ENCODE assay signal across 18 cellular contexts in the genomic region with DNA sequence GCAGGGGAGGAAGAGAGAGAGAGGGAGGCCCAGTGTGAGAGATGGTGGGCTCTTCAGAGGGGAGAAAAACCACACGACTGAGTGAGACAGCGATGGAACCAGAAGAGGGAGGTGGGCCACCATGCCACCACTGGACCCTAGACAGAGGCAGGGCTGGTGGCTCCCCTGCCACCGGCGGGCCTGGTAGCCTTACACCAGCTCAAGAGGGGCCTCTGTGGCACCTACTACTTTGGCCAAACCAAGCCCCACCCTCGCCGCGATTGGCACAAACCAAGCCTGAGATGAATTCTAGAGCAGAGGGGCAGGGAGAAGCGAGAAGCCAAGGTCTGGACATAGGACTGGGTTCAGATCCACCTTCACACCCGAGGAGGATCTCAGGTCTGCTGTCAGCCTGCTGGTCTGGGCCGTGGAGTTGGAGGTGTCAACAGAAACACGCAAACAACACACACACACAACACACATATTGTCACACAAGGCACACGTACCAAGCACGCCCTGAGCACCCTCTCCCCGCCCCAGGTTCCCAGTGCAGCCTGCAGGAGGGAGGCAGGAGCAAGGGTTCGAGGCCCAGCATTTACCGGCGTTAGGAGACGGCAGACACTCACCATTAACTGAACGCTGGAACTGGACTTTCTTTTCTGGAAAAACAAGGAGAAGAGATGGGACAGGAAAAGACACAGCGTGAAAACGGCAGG. TPM values are rescaled to one million over a fixed set of nuclear protein-coding genes. Genes with fewer than 3 reads are reported as not detected.
DNase-seq lines count a peak whose midpoint lies in the region; ATAC-seq, FAIRE-seq and TF ChIP-seq lines count a peak whose summit lies in the region.
"Had no signal": no experiment of that assay in that cellular context is flagged by ENCODE, and none has a peak within 500 bp of the region (broad histone marks: within the 10 kb centered on the region; RNA-seq: fewer than 3 reads in every experiment).

No MANE protein-coding gene starts in this region.

- H3K4me2 ChIP-seq in K562 (ENCODE audit: insufficient read depth, low read length) (no peak overlapping the region), SK-N-SH (no peak overlapping the region)
- H3K4me2 ChIP-seq: A549, BLaER1 had no signal

- DNase-seq in right cardiac atrium (peak in 2 of 3 donors; percentile 46 to 47), cardiac septum (ENCODE audit: low spot score) (no peak), K562 (ENCODE audit: extremely low read depth in 1 of 4, low spot score in 3 of 4) (no peak), nephron progenitor cell (no peak), HK-2 (ENCODE audit: unreplicated experiment) (no peak), AG08396 (ENCODE audit: low spot score) (no peak), SK-N-SH (no peak)
- DNase-seq: CD4-positive, alpha-beta memory T cell; DMS153; DMS79; GDM1; GOT3; H9 had no signal

- no peak for TF ChIP-seq POLR2A in K562 (conservative IDR thresholded peaks at IDR 0.05)

- H3K4me3 Mint-ChIP-seq in nephron progenitor cell = no peak overlapping the region
- H3K4me3 Mint-ChIP-seq: CD14-positive monocyte; CD4-positive, alpha-beta memory T cell; H9 had no signal

- intact Hi-C loops in right cardiac atrium (cut with DNase I) = loop anchor here in 1 of 4 donors (10.0 kb wide), 1 partner anchor 184 kb away; no protein-coding TSS in a partner anchor
- intact Hi-C loops in cardiac septum (cut with DNase I) = no loop called here
- intact Hi-C loops in K562 (cut with micrococcal nuclease) = no loop called here

- H3K4me3 ChIP-seq in right cardiac atrium (ENCODE audit: low read length) (no peak overlapping the region), K562 (no peak overlapping the region), SK-N-SH (ENCODE audit: low read depth in 2 of 2, low read length in 1 of 2) (no peak overlapping the region)
- H3K4me3 ChIP-seq: A549, BLaER1 had no signal

- CTCF ChIA-PET in K562 (lab: Yijun Ruan, JAX; ENCODE audit: low intra/inter-chr PET ratio) = no interaction called here
- CTCF ChIA-PET in SK-N-SH (lab: Yijun Ruan, JAX) = interaction anchor here (0.9 kb wide), 1 partner anchor 15 kb away, joined by 3 read pairs; no protein-coding TSS in a partner anchor

- 0 out of 2 replicates have a peak overlapping the region, but pooled peaks have one; percentile 27 for H2AFZ ChIP-seq in K562 (ENCODE audit: low read depth, low read length)
- no peak overlapping the region for H2AFZ ChIP-seq in SK-N-SH (ENCODE audit: low read depth)

- H3K79me2 ChIP-seq in K562 (ENCODE audit: control insufficient read depth, insufficient read depth, low read length) = no peaks in the 10 kb centered on the region
- no peaks in the 10 kb centered on the region for H3K79me2 ChIP-seq in SK-N-SH (ENCODE audit: insufficient read depth)

- H3K4me1 ChIP-seq in right cardiac atrium (ENCODE audit: control insufficient read depth, insufficient read depth, low read length) (no peaks in the 10 kb centered on the region), K562 (replicated peaks in 1 of 2; ENCODE audit: control insufficient read depth in 2 of 2, insufficient read depth in 2 of 2, low read length in 2 of 2) (no peaks in the 10 kb centered on the region), SK-N-SH (ENCODE audit: control insufficient read depth in 1 of 2, insufficient read depth in 2 of 2, low read depth in 1 of 2, low read length in 1 of 2) (no peaks in the 10 kb centered on the region; a peak in 1 of 4 replicates)
- H3K4me1 ChIP-seq: A549 had no signal

- WGBS in right cardiac atrium = 94% methylated on average over 21 of the region's 21 CpGs
- 20% methylated on average over 18 of the region's 21 CpGs for WGBS in K562 (ENCODE audit: insufficient coverage, low coverage, missing lambda C conversion rate)
- WGBS in SK-N-SH (ENCODE audit: low lambda C conversion rate) = 88% methylated on average over 16 of the region's 21 CpGs

- H3K4me1 Mint-ChIP-seq in nephron progenitor cell = peaks cover 41% of the 10 kb centered on the region
- H3K4me1 Mint-ChIP-seq: CD4-positive, alpha-beta memory T cell had no signal

- H3K27me3 ChIP-seq in right cardiac atrium (ENCODE audit: control insufficient read depth, insufficient read depth) = no peaks in the 10 kb centered on the region
- peaks cover 18 to 52% of the 10 kb centered on the region in 2 experiments; a peak in 4 of 5 replicates for H3K27me3 ChIP-seq in K562 (ENCODE audit: control insufficient read depth in 2 of 2, insufficient read depth in 2 of 2, low read length in 2 of 2)
- H3K27me3 ChIP-seq in SK-N-SH (ENCODE audit: insufficient read depth) = no peaks in the 10 kb centered on the region
- H3K27me3 ChIP-seq: BLaER1 had no signal

- TF ChIP-seq CTCF in K562 (IDR thresholded peaks at IDR 0.05 in 2 of 3, conservative IDR thresholded peaks at IDR 0.05 in 1 of 3; ENCODE audit: insufficient read depth in 2 of 3, low read depth in 1 of 3, low read length in 3 of 3) (no peak), nephron progenitor cell (IDR thresholded peaks at IDR 0.05) (no peak), SK-N-SH (IDR thresholded peaks at IDR 0.05) (no peak)

- H3K36me3 Mint-ChIP-seq in nephron progenitor cell (ENCODE audit: low read depth) = no peaks in the 10 kb centered on the region
- H3K36me3 Mint-ChIP-seq: CD14-positive monocyte; CD4-positive, alpha-beta memory T cell had no signal

- TF ChIP-seq RAD21 in K562 (CRISPR knock-in tag; conservative IDR thresholded peaks at IDR 0.05 in 1 of 2, IDR thresholded peaks at IDR 0.05 in 1 of 2) (no peak), SK-N-SH (IDR thresholded peaks at IDR 0.05; ENCODE audit: low read length) (no peak)

- H3F3A ChIP-seq in SK-N-SH (replicated peaks; ENCODE audit: insufficient read depth) = no peaks in the 10 kb centered on the region

- in situ Hi-C loops in K562 (cut with MboI) = no loop called here

- ATAC-seq in right cardiac atrium (no peak), K562 (no peak)
- ATAC-seq: A549 had no signal

- POLR2A ChIA-PET in K562 (lab: Yijun Ruan, JAX) (no interaction called here), SK-N-SH (lab: Yijun Ruan, JAX) (no interaction called here)

- H3K27ac ChIP-seq in right cardiac atrium (ENCODE audit: low read length) = no peak overlapping the region
- no peak overlapping the region for H3K27ac ChIP-seq in K562 (ENCODE audit: extremely low read depth, low read depth, low read length)
- H3K27ac ChIP-seq in SK-N-SH (ENCODE audit: low read depth in 2 of 2, low read length in 1 of 2) = no peak overlapping the region
- H3K27ac ChIP-seq: 22Rv1, A549, BLaER1 had no signal

- H3K9me2 ChIP-seq in SK-N-SH = no peaks in the 10 kb centered on the region

- H3K27me3 Mint-ChIP-seq in nephron progenitor cell (ENCODE audit: low read depth, poor library complexity) = no peaks in the 10 kb centered on the region

- no peak for FAIRE-seq in K562 (lab: Jason Lieb, UNC)
- FAIRE-seq: A549 had no signal

- TF ChIP-seq EP300 in K562 (IDR thresholded peaks at IDR 0.05; ENCODE audit: low read length) = no peak
- no peak for TF ChIP-seq EP300 in SK-N-SH (IDR thresholded peaks at IDR 0.05; ENCODE audit: borderline replicate concordance in 1 of 2, low read depth in 1 of 2, low read length in 1 of 2)

- H3K27ac Mint-ChIP-seq in nephron progenitor cell = peak overlapping the region; percentile 36
- H3K27ac Mint-ChIP-seq: CD4-positive, alpha-beta memory T cell had no signal

- H3K9me3 ChIP-seq in right cardiac atrium (ENCODE audit: control insufficient read depth, low read length) (no peaks in the 10 kb centered on the region), K562 (replicated peaks; ENCODE audit: control insufficient read depth, insufficient read depth, low read depth, low read length) (no peaks in the 10 kb centered on the region), SK-N-SH (no peaks in the 10 kb centered on the region)
- H3K9me3 ChIP-seq: A549, BLaER1 had no signal

- H4K20me1 ChIP-seq in K562 (replicated peaks; ENCODE audit: control insufficient read depth, insufficient read depth, low read length) (no peaks in the 10 kb centered on the region), SK-N-SH (ENCODE audit: insufficient read depth) (no peaks in the 10 kb centered on the region)
- H4K20me1 ChIP-seq: BLaER1 had no signal

- H3K9me1 ChIP-seq in K562 (ENCODE audit: control insufficient read depth, insufficient read depth, low read length) = no peaks in the 10 kb centered on the region

- no peaks in the 10 kb centered on the region for H3K9me3 Mint-ChIP-seq in nephron progenitor cell
- H3K9me3 Mint-ChIP-seq: CD4-positive, alpha-beta memory T cell; H9 had no signal

- no peak overlapping the region for H3K9ac ChIP-seq in K562 (ENCODE audit: insufficient read depth in 1 of 2, low read depth in 2 of 2, low read length in 2 of 2)
- no peak overlapping the region for H3K9ac ChIP-seq in SK-N-SH
- H3K9ac ChIP-seq: BLaER1 had no signal

- H3K36me3 ChIP-seq in K562 (ENCODE audit: control insufficient read depth, insufficient read depth, low read length) (no peaks in the 10 kb centered on the region), SK-N-SH (replicated peaks in 1 of 2; ENCODE audit: control insufficient read depth in 1 of 2, insufficient read depth in 2 of 2, low read length in 1 of 2) (no peaks in the 10 kb centered on the region)
- H3K36me3 ChIP-seq: BLaER1 had no signal

- no TSS peak for BruUV-seq in K562 (replicated peaks; lab: Mats Ljungman, UMichigan)

RNA-seq across cellular contexts. Expression of gene SLC6A7, which starts 49.4 kb away (rescaled TPM):
- total RNA-seq in right cardiac atrium = not detected
- not detected for polyA plus RNA-seq in right cardiac atrium
- not detected for total RNA-seq in cardiac septum
- not detected in 2 replicates for total RNA-seq in K562 (2011; cell fraction: chromatin; rRNA removed; ENCODE audit: low replicate concordance)
- not detected in 2 replicates for total RNA-seq in K562 (2011; cell fraction: nucleolus; rRNA removed)
- total RNA-seq in K562 (2011; cell fraction: nucleoplasm; rRNA removed) = not detected in 2 replicates
- not detected in 2 replicates for total RNA-seq in K562 (2014; rRNA removed)
- total RNA-seq in K562 (2014; rRNA removed; fragmentation: Illumina TruSeq; extraction: Trizol) = not detected in 2 replicates
- not detected in 2 replicates for total RNA-seq in K562 (2015; rRNA removed; fragmentation: Illumina TruSeq; extraction: Trizol)
- not detected in 2 replicates for total RNA-seq in K562 (2021)
- not detected in 2 replicates for polyA plus RNA-seq in K562 (2011; rRNA removed)
- polyA plus RNA-seq in K562 (2011; cell fraction: cytosol; rRNA removed) = not detected in 2 replicates
- polyA plus RNA-seq in K562 (2011; cell fraction: nucleus; rRNA removed) = not detected in 2 replicates
- polyA plus RNA-seq in K562 (2012) = not detected in 2 replicates
- not detected in 2 replicates for polyA plus RNA-seq in K562 (2014; fragmentation: Illumina TruSeq; extraction: Trizol)
- polyA plus RNA-seq in K562 (2014; fragmentation: Nextera tagmentation; extraction: Ambion mirVana) = not detected
- not detected in 2 replicates for polyA plus RNA-seq in K562 (2014; rRNA removed)
- not detected in 2 replicates for polyA minus RNA-seq in K562 (2011; rRNA and poly(A)+ RNA removed)
- not detected in 2 replicates for polyA minus RNA-seq in K562 (2011; cell fraction: cytosol; rRNA and poly(A)+ RNA removed)
- polyA minus RNA-seq in K562 (2011; cell fraction: nucleus; rRNA and poly(A)+ RNA removed) = not detected in 2 replicates
- not detected in 2 replicates for polyA plus RNA-seq in SK-N-SH (2012; rRNA removed)
- not detected in 2 replicates for polyA plus RNA-seq in SK-N-SH (2012; cell fraction: cytosol; rRNA removed)
- 0.04 and 0.08 TPM in 2 replicates for polyA plus RNA-seq in SK-N-SH (2012; cell fraction: nucleus; rRNA removed)
- total RNA-seq: CD4-positive, alpha-beta memory T cell; H9 had no signal
- polyA plus RNA-seq: A549; CD14-positive monocyte; CD4-positive, alpha-beta memory T cell had no signal

RNA-seq across cellular contexts. Expression of gene CAMK2A, which starts 50.3 kb away (rescaled TPM):
- total RNA-seq in right cardiac atrium (10 to 100 TPM in 3 of 4 donors, 1 to 10 TPM in 1; 8.0 to 18.4 (median 14.8) TPM), cardiac septum (22.7 TPM), K562 (2014; rRNA removed) (0.18 TPM in 1 of 2 replicates, not detected in the other), K562 (2014; rRNA removed; fragmentation: Illumina TruSeq; extraction: Trizol) (not detected in 2 replicates), K562 (2015; rRNA removed; fragmentation: Illumina TruSeq; extraction: Trizol) (0.04 TPM in 2 replicates), K562 (2021) (0.13 TPM in 1 of 2 replicates, not detected in the other)
- polyA plus RNA-seq in right cardiac atrium (15.4 TPM), K562 (2011; rRNA removed) (not detected in 2 replicates), K562 (2014; fragmentation: Illumina TruSeq; extraction: Trizol) (0.10 TPM in 1 of 2 replicates, not detected in the other), K562 (2014; fragmentation: Nextera tagmentation; extraction: Ambion mirVana) (not detected), K562 (2014; rRNA removed) (0.01 and 0.28 TPM in 2 replicates), SK-N-SH (2012; rRNA removed) (0.05 and 0.10 TPM in 2 replicates)
- 0.19 TPM in 1 of 2 replicates, not detected in the other for total RNA-seq in K562 (2011; cell fraction: chromatin; rRNA removed; ENCODE audit: low replicate concordance)
- 0.17 TPM in 1 of 2 replicates, not detected in the other for total RNA-seq in K562 (2011; cell fraction: nucleolus; rRNA removed)
- 0.07 TPM in 1 of 2 replicates, not detected in the other for total RNA-seq in K562 (2011; cell fraction: nucleoplasm; rRNA removed)
- not detected in 2 replicates for polyA plus RNA-seq in K562 (2011; cell fraction: cytosol; rRNA removed)
- polyA plus RNA-seq in K562 (2011; cell fraction: nucleus; rRNA removed) = 0.11 TPM in 2 replicates
- polyA plus RNA-seq in K562 (2012) = 0.05 and 0.24 TPM in 2 replicates
- not detected in 2 replicates for polyA minus RNA-seq in K562 (2011; rRNA and poly(A)+ RNA removed)
- polyA minus RNA-seq in K562 (2011; cell fraction: cytosol; rRNA and poly(A)+ RNA removed) = not detected in 2 replicates
- 0.22 TPM in 1 of 2 replicates, not detected in the other for polyA minus RNA-seq in K562 (2011; cell fraction: nucleus; rRNA and poly(A)+ RNA removed)
- polyA plus RNA-seq in SK-N-SH (2012; cell fraction: cytosol; rRNA removed) = 0.01 and 0.03 TPM in 2 replicates
- polyA plus RNA-seq in SK-N-SH (2012; cell fraction: nucleus; rRNA removed) = 0.05 and 0.20 TPM in 2 replicates
- total RNA-seq: CD4-positive, alpha-beta memory T cell; HT-29 had no signal
- polyA plus RNA-seq: CD14-positive monocyte; CD4-positive, alpha-beta memory T cell had no signal

Comparison
In these comparisons a context has a peak if more than half of its experiments do, and no peak if none do; other contexts are left out.
1. DNase-seq: peak in right cardiac atrium (2 of 3); none in cardiac septum (single experiment), K562 (0 of 4), nephron progenitor cell (single experiment), HK-2 (single experiment), AG08396 (single experiment) and SK-N-SH (single experiment).
2. RNA of gene CAMK2A, which starts 50.3 kb away (total RNA-seq): 22.7 TPM in cardiac septum (single experiment) and 8.0 to 18.4 TPM in right cardiac atrium; 0.04 to 0.19 TPM in K562; every median in the first group is over 4 times any median in the second.